ENCODE assay signal across 1 cellular context in the genomic region with DNA sequence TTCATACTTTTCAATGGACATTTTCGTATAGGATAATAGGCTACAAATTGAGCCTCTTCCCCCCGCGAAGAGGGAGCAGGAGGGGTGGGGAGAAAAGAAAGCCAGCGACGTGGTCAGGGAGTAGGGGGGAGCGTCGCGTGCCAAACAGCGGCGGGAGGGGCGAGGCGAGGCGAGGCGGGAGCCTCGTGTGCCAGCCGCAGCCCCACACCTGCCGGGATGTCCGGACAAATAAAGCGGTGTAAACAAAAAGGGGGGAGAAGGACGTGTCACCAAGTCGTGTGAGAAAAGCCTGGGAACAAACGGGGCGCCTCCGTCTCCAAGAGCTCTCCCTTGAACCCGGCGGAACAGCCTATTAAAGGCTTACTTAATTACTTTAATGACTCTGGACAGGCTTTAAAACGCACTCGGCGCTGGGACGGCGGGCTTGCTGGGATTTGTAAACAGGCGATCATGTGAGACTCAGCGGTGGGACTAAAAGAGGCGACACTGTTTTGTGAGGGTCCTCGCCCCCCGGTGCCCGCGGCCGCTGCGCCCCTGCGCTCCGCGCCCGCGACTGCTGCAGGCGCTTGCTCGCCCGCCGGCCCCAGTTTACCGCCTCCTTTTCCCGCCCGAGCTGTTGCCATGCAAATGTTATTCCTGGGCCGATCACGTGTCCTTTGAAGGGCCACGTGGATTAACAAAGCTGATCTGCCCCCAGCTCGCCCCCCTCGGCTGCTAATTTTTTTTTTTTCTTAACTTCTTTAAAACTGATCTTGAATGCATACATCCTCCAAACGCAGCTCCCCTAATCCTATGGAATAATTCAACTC.
TF ChIP-seq lines count a peak whose summit lies in the region.

TSS of gene HELT (plus strand) at position 527 of the 809 bp plus-strand sequence. CDS start 439 bp downstream, outside the sequence.

TF ChIP-seq in Ishikawa, 13 proteins besides CTCF, POLR2A, EP300 and RAD21 (continued from another document):
- TF ChIP-seq, protein P1, sequence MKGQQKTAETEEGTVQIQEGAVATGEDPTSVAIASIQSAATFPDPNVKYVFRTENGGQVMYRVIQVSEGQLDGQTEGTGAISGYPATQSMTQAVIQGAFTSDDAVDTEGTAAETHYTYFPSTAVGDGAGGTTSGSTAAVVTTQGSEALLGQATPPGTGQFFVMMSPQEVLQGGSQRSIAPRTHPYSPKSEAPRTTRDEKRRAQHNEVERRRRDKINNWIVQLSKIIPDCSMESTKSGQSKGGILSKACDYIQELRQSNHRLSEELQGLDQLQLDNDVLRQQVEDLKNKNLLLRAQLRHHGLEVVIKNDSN (IDR thresholded peaks at IDR 0.05), result peak; percentile 90
- peak; percentile 88 for TF ChIP-seq MAX (IDR thresholded peaks at IDR 0.05)
